ENCODE assay signal across 11 cellular contexts in genomic region chr17:43536236-43537088, GRCh38. TPM values are rescaled to one million over a fixed set of nuclear protein-coding genes. Genes with fewer than 3 reads are reported as not detected.
DNase-seq lines count a peak whose midpoint lies in the region; ATAC-seq and TF ChIP-seq lines count a peak whose summit lies in the region.
"Had no signal": no experiment of that assay in that cellular context is flagged by ENCODE, and none has a peak within 500 bp of the region (broad histone marks: within the 10 kb centered on the region; RNA-seq: fewer than 3 reads in every experiment).

No MANE protein-coding gene starts in this region.

- no peak for TF ChIP-seq POLR2A in ovary (IDR thresholded peaks at IDR 0.05)

- H3K27ac ChIP-seq in ovary, result no peak overlapping the region

- TF ChIP-seq CTCF in osteocyte (IDR thresholded peaks at IDR 0.05) (no peak), ovary (IDR thresholded peaks at IDR 0.05) (no peak)

- no peak overlapping the region for H3K4me3 ChIP-seq in ovary

- no peaks in the 10 kb centered on the region for H3K9me3 ChIP-seq in ovary

- H3K27me3 Mint-ChIP-seq in osteocyte (ENCODE audit: unreplicated experiment), result no peaks in the 10 kb centered on the region
- no peaks in the 10 kb centered on the region for H3K27me3 Mint-ChIP-seq in activated naive CD8-positive, alpha-beta T cell treated with anti-CD3 and anti-CD28 coated beads, Interleukin-2, amount 50 U/mL, for 24 hours

- H3K4me3 Mint-ChIP-seq in osteocyte (ENCODE audit: unreplicated experiment), result peak overlapping the region; percentile 32
- no peak overlapping the region for H3K4me3 Mint-ChIP-seq in activated naive CD8-positive, alpha-beta T cell treated with anti-CD3 and anti-CD28 coated beads, Interleukin-2, amount 50 U/mL, for 24 hours
- H3K4me3 Mint-ChIP-seq: activated naive CD4-positive, alpha-beta T cell treated with anti-CD3 and anti-CD28 coated beads, Interleukin-2, amount 10 ng/mL, durations not matched to agents 7 days and 5 days had no signal

- no peaks in the 10 kb centered on the region for H3K9me3 Mint-ChIP-seq in osteocyte (ENCODE audit: unreplicated experiment)
- H3K9me3 Mint-ChIP-seq in activated naive CD8-positive, alpha-beta T cell treated with anti-CD3 and anti-CD28 coated beads, Interleukin-2, amount 50 U/mL, for 24 hours, result no peaks in the 10 kb centered on the region
- H3K9me3 Mint-ChIP-seq: activated naive CD4-positive, alpha-beta T cell treated with anti-CD3 and anti-CD28 coated beads, Interleukin-2, amount 10 ng/mL, durations not matched to agents 7 days and 5 days had no signal

- no peaks in the 10 kb centered on the region for H3K4me1 ChIP-seq in ovary (ENCODE audit: insufficient read depth)

- no peak for ATAC-seq in GM21515 (IDR thresholded peaks at IDR 0.05; ENCODE audit: unreplicated experiment)
- no peak for ATAC-seq in activated naive CD8-positive, alpha-beta T cell treated with anti-CD3 and anti-CD28 coated beads, Interleukin-2, amount 50 U/mL, for 24 hours

- TF ChIP-seq EP300 in ovary (IDR thresholded peaks at IDR 0.05), result no peak

- WGBS in ovary, 3 donors, result 71 to 80% (median 80%) methylated on average over 7 of the region's 7 CpGs

- no peaks in the 10 kb centered on the region for H3K27me3 ChIP-seq in ovary

- no peaks in the 10 kb centered on the region for H3K36me3 Mint-ChIP-seq in osteocyte (ENCODE audit: unreplicated experiment)
- H3K36me3 Mint-ChIP-seq in activated naive CD8-positive, alpha-beta T cell treated with anti-CD3 and anti-CD28 coated beads, Interleukin-2, amount 50 U/mL, for 24 hours (ENCODE audit: low read depth), result no peaks in the 10 kb centered on the region
- H3K36me3 Mint-ChIP-seq: activated naive CD4-positive, alpha-beta T cell treated with anti-CD3 and anti-CD28 coated beads, Interleukin-2, amount 10 ng/mL, durations not matched to agents 7 days and 5 days had no signal

- H3K27ac Mint-ChIP-seq in osteocyte (ENCODE audit: unreplicated experiment), result peak overlapping the region; percentile 94
- H3K27ac Mint-ChIP-seq in activated naive CD8-positive, alpha-beta T cell treated with anti-CD3 and anti-CD28 coated beads, Interleukin-2, amount 50 U/mL, for 24 hours, result no peak overlapping the region
- H3K27ac Mint-ChIP-seq: activated naive CD4-positive, alpha-beta T cell treated with anti-CD3 and anti-CD28 coated beads, Interleukin-2, amount 10 ng/mL, durations not matched to agents 7 days and 5 days had no signal

- peaks cover 36% of the 10 kb centered on the region for H3K4me1 Mint-ChIP-seq in osteocyte (ENCODE audit: unreplicated experiment)
- H3K4me1 Mint-ChIP-seq in activated naive CD8-positive, alpha-beta T cell treated with anti-CD3 and anti-CD28 coated beads, Interleukin-2, amount 50 U/mL, for 24 hours, result peaks cover 7% of the 10 kb centered on the region

- no peaks in the 10 kb centered on the region for H3K36me3 ChIP-seq in ovary

- intact Hi-C loops in ovary (cut with DNase I), result no loop called here

- peak; percentile 56 for DNase-seq in Daoy (ENCODE audit: low read depth)
- peak; percentile 45 for DNase-seq in M059J (ENCODE audit: low read depth)
- DNase-seq in brain pericyte (ENCODE audit: low read depth, low spot score), result peak; percentile 54
- no peak for DNase-seq in osteocyte (ENCODE audit: extremely low spot score, unreplicated experiment)
- DNase-seq in ovary, result no peak
- DNase-seq in occipital lobe (lab: John Stamatoyannopoulos, UW), result no peak
- no peak for DNase-seq in activated naive CD8-positive, alpha-beta T cell treated with anti-CD3 and anti-CD28 coated beads, Interleukin-2, amount 50 U/mL, for 24 hours
- DNase-seq: activated naive CD4-positive, alpha-beta T cell treated with anti-CD3 and anti-CD28 coated beads, Interleukin-2, amount 10 ng/mL, durations not matched to agents 7 days and 5 days; NCI-H226; stimulated activated CD4-positive, alpha-beta T cell treated with anti-CD3 and anti-CD28 coated beads, Interleukin-4, amount 100 ng/mL, for 24 hours had no signal

RNA-seq across cellular contexts. Expression of gene ETV4, which starts 9.7 kb away (rescaled TPM):
- total RNA-seq in Daoy (2014; rRNA removed; shearing (Covaris generic)), result 27.7 and 51.4 TPM in 2 replicates
- total RNA-seq in M059J (2014; rRNA removed; shearing (Covaris generic)), result 4.2 and 6.9 TPM in 2 replicates
- total RNA-seq in osteocyte, result 5.9 and 6.5 TPM in 2 replicates
- 1 to 10 TPM in 3 of 7 donors, under 1 TPM in 3, not detected in 1; 0.25 to 5.3 (median 1.1) TPM for total RNA-seq in ovary
- under 1 TPM; 0.33 to 0.39 TPM for polyA plus RNA-seq in ovary
- total RNA-seq in occipital lobe, result 1.4 TPM

RNA-seq across cellular contexts. Expression of gene DHX8, which starts 52.7 kb away (rescaled TPM):
- total RNA-seq in Daoy (2014; rRNA removed; shearing (Covaris generic)), result 23.0 and 32.8 TPM in 2 replicates
- total RNA-seq in M059J (2014; rRNA removed; shearing (Covaris generic)), result 53.7 and 62.9 TPM in 2 replicates
- total RNA-seq in osteocyte, result 68.5 and 70.7 TPM in 2 replicates
- 10 to 100 TPM; 15.9 to 55.1 (median 37.3) TPM for total RNA-seq in ovary
- 10 to 100 TPM; 14.6 to 35.4 TPM for polyA plus RNA-seq in ovary
- total RNA-seq in occipital lobe, result 36.3 TPM

Comparison
In these comparisons a context has a peak if more than half of its experiments do, and no peak if none do; other contexts are left out.
1. DNase-seq: peak in Daoy (single experiment), M059J (single experiment) and brain pericyte (single experiment); none in osteocyte (single experiment), ovary (0 of 5), occipital lobe (single experiment) and activated naive CD8-positive, alpha-beta T cell treated with anti-CD3 and anti-CD28 coated beads, Interleukin-2, amount 50 U/mL, for 24 hours (single experiment).